Comparison of ENCODE assay signal across 8 cellular contexts in the genomic region with DNA sequence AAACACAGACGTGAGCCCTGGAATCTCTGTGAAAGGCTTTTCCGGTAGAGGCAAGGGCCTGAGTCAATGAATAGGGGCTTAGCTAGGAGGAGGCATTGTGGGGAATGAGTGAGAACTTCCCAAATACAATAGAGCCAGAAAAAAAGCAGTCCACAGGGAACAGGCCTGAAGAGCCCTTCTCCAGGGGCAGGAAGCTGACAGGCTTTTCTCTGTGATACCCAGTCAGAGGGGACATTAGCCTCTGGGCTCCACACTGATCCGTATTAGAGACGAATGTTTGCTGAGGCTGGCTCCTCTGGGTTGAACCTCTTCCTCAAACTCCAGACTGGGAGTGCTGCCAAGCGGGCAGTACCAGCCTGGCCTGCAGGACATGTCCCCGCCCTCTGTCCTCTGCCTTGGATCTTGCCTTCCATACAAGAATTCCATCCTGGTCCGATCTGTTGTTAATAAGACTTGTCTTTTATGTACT.
DNase-seq lines count a peak whose midpoint lies in the region; ATAC-seq lines count a peak whose summit lies in the region.

No MANE protein-coding gene starts in this region.

- H3K27me3 Mint-ChIP-seq in activated naive CD8-positive, alpha-beta T cell: no peaks in the 10 kb centered on the region

- peak; percentile 23 for DNase-seq in DMS 273 (lab: John Stamatoyannopoulos, UW; ENCODE audit: unreplicated experiment)
- no peak for DNase-seq in DMS 273 treated with DMSO at 0.1 percent for 48 hours (lab: John Stamatoyannopoulos, UW)
- DNase-seq in hypothalamus (lab: John Stamatoyannopoulos, UW): peak in 46 of 51 donors; percentile 12 to 85 (median 61)
- DNase-seq in iPS-NIHi7 (ENCODE audit: extremely low spot score): no peak

- H3K4me1 Mint-ChIP-seq in activated naive CD8-positive, alpha-beta T cell (ENCODE audit: low read depth): peaks cover 56% of the 10 kb centered on the region

- H3K4me3 ChIP-seq in skin epidermis: no peak overlapping the region

- peak overlapping the region; percentile 100 for H3K27ac Mint-ChIP-seq in activated naive CD8-positive, alpha-beta T cell

- no peak for ATAC-seq in HG02571 (IDR thresholded peaks at IDR 0.05; ENCODE audit: unreplicated experiment)
- ATAC-seq in HG03469 (IDR thresholded peaks at IDR 0.05; ENCODE audit: unreplicated experiment): no peak

- H3K36me3 Mint-ChIP-seq in activated naive CD8-positive, alpha-beta T cell: no peaks in the 10 kb centered on the region

- peak overlapping the region; percentile 96 for H3K4me3 Mint-ChIP-seq in activated naive CD8-positive, alpha-beta T cell

- H3K9me3 Mint-ChIP-seq in activated naive CD8-positive, alpha-beta T cell (ENCODE audit: low read depth): no peaks in the 10 kb centered on the region

- H3K27ac ChIP-seq in skin epidermis: peak overlapping the region in 19 of 21 experiments; percentile 10 to 100 (median 99)

Comparison
In these comparisons a context has a peak if more than half of its experiments do, and no peak if none do; other contexts are left out.
1. DNase-seq: peak in DMS 273 (single experiment) and hypothalamus (46 of 51); none in DMS 273 treated with DMSO at 0.1 percent for 48 hours (single experiment) and iPS-NIHi7 (single experiment).